Comparison of ENCODE assay signal across 9 cellular contexts in genomic region chr3:137035631-137036030, GRCh38.
DNase-seq lines count a peak whose midpoint lies in the region; ATAC-seq, FAIRE-seq and TF ChIP-seq lines count a peak whose summit lies in the region.
"Had no signal": no experiment of that assay in that cellular context is flagged by ENCODE, and none has a peak within 500 bp of the region (broad histone marks: within the 10 kb centered on the region; RNA-seq: fewer than 3 reads in every experiment).

No MANE protein-coding gene starts in this region.

- peak; percentile 36 for DNase-seq in COLO829 (ENCODE audit: low spot score)
- peak; percentile 35 for DNase-seq in H54 (ENCODE audit: insufficient read length, low spot score)
- DNase-seq in SK-MEL-5 (ENCODE audit: low read depth, low spot score) = peak; percentile 52
- DNase-seq in islet precursor cell = peak; percentile 68
- no peak for DNase-seq in NCI-H187 treated with DMSO at 0.1 percent for 48 hours (lab: John Stamatoyannopoulos, UW)
- DNase-seq in stimulated activated CD8-positive, alpha-beta memory T cell treated with anti-CD3 and anti-CD28 coated beads, Interleukin-4, amount 100 ng/mL, for 48 hours = no peak
- DNase-seq in COLO668 (lab: John Stamatoyannopoulos, UW; ENCODE audit: unreplicated experiment) = no peak
- DNase-seq: activated T-cell treated with anti-CD3 and anti-CD28 coated beads, Interleukin-2, amount 50 U/mL, for 1 hour had no signal

- no peak for FAIRE-seq in H54 (lab: Jason Lieb, UNC)

- in situ Hi-C loops in SK-MEL-5 (cut with HindIII; ENCODE audit: low pct_unique_long_range_greater_than_20kb, low sequenced_read_pairs) = no loop called here

- TF ChIP-seq POLR2A in H54 (IDR thresholded peaks at IDR 0.05; ENCODE audit: low read depth, low read length) = no peak

- ATAC-seq in HG02642 (IDR thresholded peaks at IDR 0.05; ENCODE audit: poor library complexity, unreplicated experiment) = no peak

Comparison
In these comparisons a context has a peak if more than half of its experiments do, and no peak if none do; other contexts are left out.
1. DNase-seq: peak in COLO829 (single experiment), H54 (single experiment), SK-MEL-5 (single experiment) and islet precursor cell (single experiment); none in NCI-H187 treated with DMSO at 0.1 percent for 48 hours (single experiment), stimulated activated CD8-positive, alpha-beta memory T cell treated with anti-CD3 and anti-CD28 coated beads, Interleukin-4, amount 100 ng/mL, for 48 hours (single experiment) and COLO668 (single experiment).